24 cellular contexts compared by ENCODE assay signal in genomic region chr1:38512789-38513188, GRCh38.
DNase-seq lines count a peak whose midpoint lies in the region; ATAC-seq and TF ChIP-seq lines count a peak whose summit lies in the region.
"Had no signal": no experiment of that assay in that cellular context is flagged by ENCODE, and none has a peak within 500 bp of the region (broad histone marks: within the 10 kb centered on the region; RNA-seq: fewer than 3 reads in every experiment).

No MANE protein-coding gene starts in this region.

- peaks cover 50% of the 10 kb centered on the region for H3K27me3 Mint-ChIP-seq in type B pancreatic cell

- peaks cover 15% of the 10 kb centered on the region for H3K4me1 Mint-ChIP-seq in type B pancreatic cell (ENCODE audit: unreplicated experiment)
- H3K4me1 Mint-ChIP-seq: CD4-positive, alpha-beta memory T cell had no signal

- no peak overlapping the region for H3K4me3 Mint-ChIP-seq in type B pancreatic cell
- H3K4me3 Mint-ChIP-seq: activated CD8-positive, alpha-beta T cell treated with anti-CD3 and anti-CD28 coated beads for 36 hours; CD4-positive, alpha-beta memory T cell; endodermal cell had no signal

- H3K27ac ChIP-seq in epithelial cell of prostate (no peak overlapping the region), upper lobe of left lung (no peak overlapping the region)
- H3K27ac ChIP-seq: adrenal gland, heart left ventricle, sigmoid colon, uterus had no signal

- WGBS in upper lobe of left lung, 2 donors, result 47 to 48% methylated on average over 7 of the region's 7 CpGs

- peaks cover 2 to 15% (median 9%) of the 10 kb centered on the region in 4 donors for H3K4me1 ChIP-seq in upper lobe of left lung
- H3K4me1 ChIP-seq: adrenal gland, HAP-1, sigmoid colon, uterus had no signal

- H3K9me3 Mint-ChIP-seq in type B pancreatic cell, result no peaks in the 10 kb centered on the region
- H3K9me3 Mint-ChIP-seq: activated CD8-positive, alpha-beta T cell treated with anti-CD3 and anti-CD28 coated beads for 36 hours; CD4-positive, alpha-beta memory T cell; endodermal cell had no signal

- DNase-seq in DMS79 (lab: John Stamatoyannopoulos, UW), result peak; percentile 36
- peak; percentile 58 for DNase-seq in NCI-H2227 (lab: John Stamatoyannopoulos, UW; ENCODE audit: unreplicated experiment)
- peak; percentile 14 for DNase-seq in epithelial cell of prostate (ENCODE audit: low read depth, low spot score)
- peak; percentile 36 to 56 for DNase-seq in upper lobe of left lung
- DNase-seq in type B pancreatic cell (ENCODE audit: extremely low spot score, unreplicated experiment), result no peak
- DNase-seq: activated CD4-positive, CD25-positive, alpha-beta regulatory T cell treated with anti-CD3 and anti-CD28 coated beads, Interleukin-2, amount 50 U/mL, for 72 hours; activated CD8-positive, alpha-beta T cell treated with anti-CD3 and anti-CD28 coated beads for 36 hours; activated gamma-delta T cell treated with Interleukin-2 at 50 U/mL for 16 hours; activated T-cell treated with anti-CD3 and anti-CD28 coated beads for 4 hours; adrenal gland; CD4-positive, alpha-beta memory T cell; cortex of kidney; KBM-7; MV-4-11; NCI-H2081; NCI-H774; SHP77 treated with DMSO at 0.1 percent for 48 hours; sigmoid colon had no signal

- H3K36me3 ChIP-seq in upper lobe of left lung, result no peaks in the 10 kb centered on the region
- H3K36me3 ChIP-seq: adrenal gland, HAP-1, heart left ventricle, sigmoid colon, uterus had no signal

- H3K27ac Mint-ChIP-seq in type B pancreatic cell, result no peak overlapping the region
- H3K27ac Mint-ChIP-seq: activated CD8-positive, alpha-beta T cell treated with anti-CD3 and anti-CD28 coated beads for 36 hours; CD4-positive, alpha-beta memory T cell; endodermal cell had no signal

- no peaks in the 10 kb centered on the region for H3K9me3 ChIP-seq in upper lobe of left lung
- H3K9me3 ChIP-seq: adrenal gland, HAP-1, heart left ventricle, sigmoid colon, uterus had no signal

- H3K27me3 ChIP-seq in upper lobe of left lung, result no peaks in the 10 kb centered on the region
- H3K27me3 ChIP-seq: uterus had no signal

- H3K36me3 Mint-ChIP-seq in type B pancreatic cell, result no peaks in the 10 kb centered on the region
- H3K36me3 Mint-ChIP-seq: CD4-positive, alpha-beta memory T cell had no signal

- ATAC-seq in upper lobe of left lung (ENCODE audit: low FRiP score in 2 of 2) (peak in 1 of 2 donors; percentile 42), HG02763 (IDR thresholded peaks at IDR 0.05; ENCODE audit: unreplicated experiment) (no peak), GM18520 (IDR thresholded peaks at IDR 0.05; ENCODE audit: unreplicated experiment) (no peak)
- ATAC-seq: activated CD8-positive, alpha-beta T cell treated with anti-CD3 and anti-CD28 coated beads for 36 hours; heart left ventricle had no signal

- no peak overlapping the region for H3K4me3 ChIP-seq in upper lobe of left lung
- H3K4me3 ChIP-seq: adrenal gland, HAP-1, heart left ventricle, sigmoid colon, uterus had no signal

- TF ChIP-seq POLR2A in upper lobe of left lung (IDR thresholded peaks at IDR 0.05), result no peak

- TF ChIP-seq CTCF in upper lobe of left lung (IDR thresholded peaks at IDR 0.05) (no peak), type B pancreatic cell (conservative IDR thresholded peaks at IDR 0.05) (no peak)

- no peak for TF ChIP-seq EP300 in upper lobe of left lung (IDR thresholded peaks at IDR 0.05)
